In the genomic region with DNA sequence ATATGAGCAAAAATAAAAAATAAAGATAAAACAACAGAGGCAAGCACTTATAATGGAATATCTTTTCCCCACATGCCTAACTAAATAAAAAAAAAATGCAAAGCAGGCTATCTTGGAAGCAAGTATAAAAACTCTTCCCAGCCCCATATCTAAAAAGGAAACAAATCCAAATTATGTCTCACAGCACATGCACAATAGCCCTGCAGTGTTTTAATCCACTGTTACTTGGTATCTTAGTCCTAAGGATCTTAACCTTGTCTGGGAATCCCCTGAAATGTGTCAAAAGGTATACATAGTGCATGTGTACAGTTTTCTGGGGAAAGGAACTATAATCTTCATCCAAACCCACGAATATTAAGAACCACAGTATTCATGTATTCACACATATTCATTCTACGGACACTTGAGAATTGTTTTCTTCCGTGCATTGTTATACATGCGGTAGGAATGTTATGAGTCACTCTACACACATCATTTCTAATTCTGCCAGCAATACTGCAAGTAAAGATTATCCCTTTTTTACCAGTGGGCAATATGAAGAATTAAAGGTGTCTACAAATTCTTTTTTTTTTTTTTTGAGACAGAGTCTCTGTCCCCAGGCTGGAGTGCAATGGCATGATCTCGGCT, we compare ENCODE assay signal across 12 cellular contexts. TPM values are rescaled to one million over a fixed set of nuclear protein-coding genes. Genes with fewer than 3 reads are reported as not detected.
DNase-seq lines count a peak whose midpoint lies in the region; ATAC-seq, FAIRE-seq and TF ChIP-seq lines count a peak whose summit lies in the region.
"Had no signal": no experiment of that assay in that cellular context is flagged by ENCODE, and none has a peak within 500 bp of the region (broad histone marks: within the 10 kb centered on the region; RNA-seq: fewer than 3 reads in every experiment).

No MANE protein-coding gene starts in this region.

- H3K9me3 ChIP-seq in astrocyte (ENCODE audit: insufficient read depth, low read depth, low read length) = no peaks in the 10 kb centered on the region
- H3K9me3 ChIP-seq: psoas muscle had no signal

- H2AFZ ChIP-seq in astrocyte (ENCODE audit: low read depth, low read length) = no peak overlapping the region

- no peaks in the 10 kb centered on the region for H3K4me1 ChIP-seq in astrocyte (ENCODE audit: insufficient read depth, low read length)
- H3K4me1 ChIP-seq: psoas muscle had no signal

- no peaks in the 10 kb centered on the region for H3K79me2 ChIP-seq in astrocyte (ENCODE audit: insufficient read depth, low read length)

- peaks cover 2% of the 10 kb centered on the region for H3K9me3 Mint-ChIP-seq in astrocyte (ENCODE audit: unreplicated experiment)
- no peaks in the 10 kb centered on the region for H3K9me3 Mint-ChIP-seq in activated T-helper 1 cell treated with anti-CD3 and anti-CD28 coated beads, Interleukin-12 subunit alpha, Interleukin-12 subunit beta, Interleukin-2, Interleukin-4 antibody, amounts not matched to agents 30 ng/mL and 10 ng/mL and 1 ng/mL, durations not matched to agents 14 hours and 24 hours and 36 hours
- no peaks in the 10 kb centered on the region for H3K9me3 Mint-ChIP-seq in activated T-cell treated with anti-CD3 and anti-CD28 coated beads, Interleukin-2, amount 50 U/mL, for 24 hours

- H3K4me1 Mint-ChIP-seq in astrocyte (ENCODE audit: low read depth, unreplicated experiment) = peaks cover 5% of the 10 kb centered on the region
- H3K4me1 Mint-ChIP-seq in activated T-helper 1 cell treated with anti-CD3 and anti-CD28 coated beads, Interleukin-12 subunit alpha, Interleukin-12 subunit beta, Interleukin-2, Interleukin-4 antibody, amounts not matched to agents 30 ng/mL and 10 ng/mL and 1 ng/mL, durations not matched to agents 14 hours and 24 hours and 36 hours (ENCODE audit: low read depth) = peaks cover 5% of the 10 kb centered on the region
- H3K4me1 Mint-ChIP-seq in activated T-cell treated with anti-CD3 and anti-CD28 coated beads, Interleukin-2, amount 50 U/mL, for 24 hours (ENCODE audit: low read depth) = peaks cover 8% of the 10 kb centered on the region

- H3K27me3 Mint-ChIP-seq in astrocyte (ENCODE audit: low read depth, unreplicated experiment) = no peaks in the 10 kb centered on the region
- H3K27me3 Mint-ChIP-seq in activated T-helper 1 cell treated with anti-CD3 and anti-CD28 coated beads, Interleukin-12 subunit alpha, Interleukin-12 subunit beta, Interleukin-2, Interleukin-4 antibody, amounts not matched to agents 30 ng/mL and 10 ng/mL and 1 ng/mL, durations not matched to agents 14 hours and 24 hours and 36 hours (ENCODE audit: insufficient read depth) = peaks cover 4% of the 10 kb centered on the region
- peaks cover 28% of the 10 kb centered on the region for H3K27me3 Mint-ChIP-seq in activated T-cell treated with anti-CD3 and anti-CD28 coated beads, Interleukin-2, amount 50 U/mL, for 24 hours

- H3K27ac Mint-ChIP-seq in astrocyte (ENCODE audit: unreplicated experiment) = no peak overlapping the region
- no peak overlapping the region for H3K27ac Mint-ChIP-seq in activated T-helper 1 cell treated with anti-CD3 and anti-CD28 coated beads, Interleukin-12 subunit alpha, Interleukin-12 subunit beta, Interleukin-2, Interleukin-4 antibody, amounts not matched to agents 30 ng/mL and 10 ng/mL and 1 ng/mL, durations not matched to agents 14 hours and 24 hours and 36 hours
- H3K27ac Mint-ChIP-seq in activated T-cell treated with anti-CD3 and anti-CD28 coated beads, Interleukin-2, amount 50 U/mL, for 24 hours = no peak overlapping the region
- H3K27ac Mint-ChIP-seq: activated CD8-positive, alpha-beta memory T cell treated with anti-CD3 and anti-CD28 coated beads, Interleukin-2, amount 10 ng/mL, durations not matched to agents 7 days and 5 days had no signal

- DNase-seq in astrocyte (ENCODE audit: low read depth) = peak; percentile 85
- peak; percentile 20 for DNase-seq in smooth muscle cell of the brain vasculature (ENCODE audit: low read depth, low spot score)
- DNase-seq in SIG-M5 (lab: John Stamatoyannopoulos, UW) = no peak
- no peak for DNase-seq in HuH-7 (ENCODE audit: low spot score)
- no peak for DNase-seq in activated T-helper 1 cell treated with anti-CD3 and anti-CD28 coated beads, Interleukin-12 subunit alpha, Interleukin-12 subunit beta, Interleukin-2, Interleukin-4 antibody, amounts not matched to agents 30 ng/mL and 10 ng/mL and 1 ng/mL, durations not matched to agents 14 hours and 24 hours and 36 hours (ENCODE audit: low spot score)
- no peak for DNase-seq in activated T-cell treated with anti-CD3 and anti-CD28 coated beads, Interleukin-2, amount 50 U/mL, for 24 hours
- DNase-seq: activated CD8-positive, alpha-beta memory T cell treated with anti-CD3 and anti-CD28 coated beads, Interleukin-2, amount 10 ng/mL, durations not matched to agents 7 days and 5 days; heart left ventricle; NCI-H446 treated with DMSO at 0.1 percent for 48 hours; psoas muscle had no signal

- no peaks in the 10 kb centered on the region for H4K20me1 ChIP-seq in astrocyte (ENCODE audit: insufficient read depth, low read length)

- peak overlapping the region; percentile 9 for H3K4me3 ChIP-seq in astrocyte (ENCODE audit: insufficient read depth, low read depth, low read length)
- H3K4me3 ChIP-seq: heart left ventricle, psoas muscle had no signal

- no peak for TF ChIP-seq CTCF in astrocyte (IDR thresholded peaks at IDR 0.05; ENCODE audit: insufficient read depth, low read depth, low read length)

- H3K4me3 Mint-ChIP-seq in astrocyte (ENCODE audit: unreplicated experiment) = no peak overlapping the region
- no peak overlapping the region for H3K4me3 Mint-ChIP-seq in activated T-helper 1 cell treated with anti-CD3 and anti-CD28 coated beads, Interleukin-12 subunit alpha, Interleukin-12 subunit beta, Interleukin-2, Interleukin-4 antibody, amounts not matched to agents 30 ng/mL and 10 ng/mL and 1 ng/mL, durations not matched to agents 14 hours and 24 hours and 36 hours
- H3K4me3 Mint-ChIP-seq in activated T-cell treated with anti-CD3 and anti-CD28 coated beads, Interleukin-2, amount 50 U/mL, for 24 hours = no peak overlapping the region
- H3K4me3 Mint-ChIP-seq: activated CD8-positive, alpha-beta memory T cell treated with anti-CD3 and anti-CD28 coated beads, Interleukin-2, amount 10 ng/mL, durations not matched to agents 7 days and 5 days had no signal

- peak overlapping the region; percentile 17 for H3K27ac ChIP-seq in astrocyte (ENCODE audit: low read depth, low read length)
- H3K27ac ChIP-seq: heart left ventricle, psoas muscle had no signal

- no peaks in the 10 kb centered on the region for H3K36me3 ChIP-seq in astrocyte (ENCODE audit: insufficient read depth, low read length)
- H3K36me3 ChIP-seq: heart left ventricle had no signal

- H3K36me3 Mint-ChIP-seq in astrocyte (ENCODE audit: low read depth, unreplicated experiment) = no peaks in the 10 kb centered on the region
- H3K36me3 Mint-ChIP-seq in activated T-helper 1 cell treated with anti-CD3 and anti-CD28 coated beads, Interleukin-12 subunit alpha, Interleukin-12 subunit beta, Interleukin-2, Interleukin-4 antibody, amounts not matched to agents 30 ng/mL and 10 ng/mL and 1 ng/mL, durations not matched to agents 14 hours and 24 hours and 36 hours (ENCODE audit: low read depth) = no peaks in the 10 kb centered on the region
- no peaks in the 10 kb centered on the region for H3K36me3 Mint-ChIP-seq in activated T-cell treated with anti-CD3 and anti-CD28 coated beads, Interleukin-2, amount 50 U/mL, for 24 hours (ENCODE audit: low read depth)
- H3K36me3 Mint-ChIP-seq: activated CD8-positive, alpha-beta memory T cell treated with anti-CD3 and anti-CD28 coated beads, Interleukin-2, amount 10 ng/mL, durations not matched to agents 7 days and 5 days had no signal

- H3K27me3 ChIP-seq in astrocyte (ENCODE audit: insufficient read depth, low read length) = no peaks in the 10 kb centered on the region

- H3K4me2 ChIP-seq in astrocyte (ENCODE audit: low read length) = peak overlapping the region; percentile 72

- intact Hi-C loops in activated T-helper 1 cell treated with anti-CD3 and anti-CD28 coated beads, Interleukin-12 subunit alpha, Interleukin-12 subunit beta, Interleukin-2, Interleukin-4 antibody, amounts not matched to agents 30 ng/mL and 10 ng/mL and 1 ng/mL, durations not matched to agents 14 hours and 24 hours and 36 hours (cut with micrococcal nuclease) = no loop called here

- no peak overlapping the region for H3K9ac ChIP-seq in astrocyte (ENCODE audit: low read length)

- FAIRE-seq in astrocyte (lab: Jason Lieb, UNC) = peak; percentile 99

- ATAC-seq in GM18909 (IDR thresholded peaks at IDR 0.05; ENCODE audit: poor library complexity, unreplicated experiment) (peak; percentile 54), HG03060 (IDR thresholded peaks at IDR 0.05; ENCODE audit: low read depth, unreplicated experiment) (peak; percentile 68)
- ATAC-seq: activated CD8-positive, alpha-beta memory T cell treated with anti-CD3 and anti-CD28 coated beads, Interleukin-2, amount 10 ng/mL, durations not matched to agents 7 days and 5 days; psoas muscle had no signal

RNA-seq across cellular contexts. Expression of gene SNX2, which starts 47.8 kb away (rescaled TPM):
- total RNA-seq in astrocyte = 82.8 and 87.2 TPM in 2 replicates
- 30.5 and 35.0 TPM in 2 replicates for total RNA-seq in activated T-helper 1 cell treated with anti-CD3 and anti-CD28 coated beads, Interleukin-12 subunit alpha, Interleukin-12 subunit beta, Interleukin-2, Interleukin-4 antibody, amounts not matched to agents 30 ng/mL and 10 ng/mL and 1 ng/mL, durations not matched to agents 14 hours and 24 hours and 36 hours

Comparison
In these comparisons a context has a peak if more than half of its experiments do, and no peak if none do; other contexts are left out.
1. DNase-seq: peak in astrocyte (single experiment) and smooth muscle cell of the brain vasculature (single experiment); none in SIG-M5 (single experiment), HuH-7 (single experiment), activated T-helper 1 cell treated with anti-CD3 and anti-CD28 coated beads, Interleukin-12 subunit alpha, Interleukin-12 subunit beta, Interleukin-2, Interleukin-4 antibody, amounts not matched to agents 30 ng/mL and 10 ng/mL and 1 ng/mL, durations not matched to agents 14 hours and 24 hours and 36 hours (single experiment) and activated T-cell treated with anti-CD3 and anti-CD28 coated beads, Interleukin-2, amount 50 U/mL, for 24 hours (single experiment).